27 cellular contexts compared by ENCODE assay signal in genomic region chr6:143486752-143487151, GRCh38.
"Had no signal": no experiment of that assay in that cellular context is flagged by ENCODE, and none has a peak within 500 bp of the region (broad histone marks: within the 10 kb centered on the region; RNA-seq: fewer than 3 reads in every experiment).

No MANE protein-coding gene starts in this region.

- H3K4me1 ChIP-seq: colonic mucosa, esophagus muscularis mucosa, esophagus squamous epithelium, foreskin keratinocyte, gastrocnemius medialis, gastroesophageal sphincter, heart left ventricle, heart right ventricle had no signal

- H3K4me1 Mint-ChIP-seq: endodermal cell had no signal

- H3K27ac Mint-ChIP-seq: dendritic cell treated with granulocyte-macrophage colony-stimulating factor and Interleukin-4, amounts not matched to agents 40 ng/mL and 50 ng/mL, for 4 days; effector memory CD8-positive, alpha-beta T cell had no signal

- H3K9me3 ChIP-seq: colonic mucosa, esophagus muscularis mucosa, esophagus squamous epithelium, gastrocnemius medialis, gastroesophageal sphincter, heart left ventricle, heart right ventricle had no signal

- H3K4me3 ChIP-seq: colonic mucosa, dorsolateral prefrontal cortex, esophagus muscularis mucosa, esophagus squamous epithelium, gastrocnemius medialis, gastroesophageal sphincter, heart left ventricle, heart right ventricle had no signal

- H3K27me3 ChIP-seq: colonic mucosa, dorsolateral prefrontal cortex, esophagus muscularis mucosa, esophagus squamous epithelium, foreskin keratinocyte, gastrocnemius medialis, gastroesophageal sphincter, heart left ventricle, heart right ventricle had no signal

- H3K27ac ChIP-seq: colonic mucosa, dorsolateral prefrontal cortex, epithelial cell of prostate, esophagus muscularis mucosa, esophagus squamous epithelium, foreskin keratinocyte, gastrocnemius medialis, gastroesophageal sphincter, heart left ventricle, heart right ventricle had no signal

- FAIRE-seq: colon, endometrium, endothelial cell of umbilical vein had no signal

- ATAC-seq: effector memory CD8-positive, alpha-beta T cell; esophagus mucosa; foreskin keratinocyte; gastrocnemius medialis; gastroesophageal sphincter; heart left ventricle; heart right ventricle had no signal

- H3K9me3 Mint-ChIP-seq: dendritic cell treated with granulocyte-macrophage colony-stimulating factor and Interleukin-4, amounts not matched to agents 40 ng/mL and 50 ng/mL, for 4 days; effector memory CD8-positive, alpha-beta T cell; endodermal cell had no signal

- H3K27me3 Mint-ChIP-seq: dendritic cell treated with granulocyte-macrophage colony-stimulating factor and Interleukin-4, amounts not matched to agents 40 ng/mL and 50 ng/mL, for 4 days; effector memory CD8-positive, alpha-beta T cell had no signal

- H3K4me3 Mint-ChIP-seq: dendritic cell treated with granulocyte-macrophage colony-stimulating factor and Interleukin-4, amounts not matched to agents 40 ng/mL and 50 ng/mL, for 4 days; effector memory CD8-positive, alpha-beta T cell; endodermal cell had no signal

- H3K36me3 ChIP-seq: colonic mucosa, gastrocnemius medialis had no signal

- DNase-seq: colonic mucosa; cortex of kidney; dermis blood vessel endothelial cell; dorsolateral prefrontal cortex; effector CD4-positive, alpha-beta T cell; effector CD8-positive, alpha-beta T cell; effector memory CD4-positive, alpha-beta T cell; effector memory CD8-positive, alpha-beta T cell; endodermal cell; erythroblast; esophagus squamous epithelium; foreskin fibroblast; foreskin keratinocyte; foreskin melanocyte; gastrocnemius medialis; glutamatergic neuron; head of caudate nucleus; heart left ventricle; heart right ventricle had no signal
